ENCODE assay signal across 1 cellular context in genomic region chr16:77596243-77596642, GRCh38.
TF ChIP-seq lines count a peak whose summit lies in the region.

No MANE protein-coding gene starts in this region.

TF ChIP-seq in SK-N-SH, 30 proteins besides CTCF, POLR2A, EP300 and RAD21 (continued from another document):
- TF ChIP-seq YY1 (IDR thresholded peaks at IDR 0.05; ENCODE audit: low read depth) = no peak
- TF ChIP-seq FOXJ3 (CRISPR knock-in tag; IDR thresholded peaks at IDR 0.05) = no peak
- TF ChIP-seq TAF1 (IDR thresholded peaks at IDR 0.05; ENCODE audit: borderline replicate concordance, low read depth, low read length) = no peak
